1 cellular context compared by ENCODE assay signal in the genomic region with DNA sequence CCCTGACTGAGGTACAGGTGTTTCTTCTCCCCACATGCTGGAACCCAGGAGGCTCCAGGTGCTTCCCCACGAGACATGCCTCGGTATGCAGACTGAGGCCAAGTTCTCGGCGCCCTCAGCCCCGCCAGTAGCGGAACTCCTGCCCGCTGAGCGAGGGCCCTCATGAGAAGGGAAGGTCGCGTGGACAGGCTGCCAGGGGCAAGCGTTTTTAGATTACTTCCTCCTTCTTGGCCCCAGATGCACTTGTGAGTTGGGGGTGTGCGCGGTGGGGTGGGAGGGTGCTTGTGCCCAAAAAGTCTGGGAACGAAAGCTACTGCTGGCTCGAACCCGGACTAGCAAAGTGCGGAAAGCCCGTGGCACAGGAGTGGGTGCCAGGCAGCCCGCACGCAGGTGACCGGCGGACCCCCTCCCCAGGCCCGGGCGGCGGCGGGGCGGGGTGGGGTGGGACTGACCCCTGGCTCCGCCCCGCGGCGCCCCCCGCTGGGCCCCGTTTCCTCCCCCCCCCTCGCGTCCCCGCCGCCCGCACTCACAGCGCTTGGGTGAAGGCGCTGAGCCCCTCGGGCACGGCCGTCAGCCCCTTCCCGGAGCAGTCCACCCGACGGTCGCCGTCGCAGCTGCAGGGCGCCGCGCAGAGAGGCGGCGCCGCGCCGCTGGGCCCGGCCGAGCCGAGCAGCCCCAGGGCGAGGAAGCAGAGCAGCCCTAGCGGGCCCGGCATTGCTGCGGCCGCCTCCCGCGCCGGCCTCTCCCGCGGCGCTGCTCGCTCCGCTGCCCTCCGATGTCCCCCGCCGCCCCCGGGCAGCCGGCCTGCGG.
TF ChIP-seq lines count a peak whose summit lies in the region.

No MANE protein-coding gene starts in this region.

TF ChIP-seq in HepG2, 621 proteins besides CTCF, POLR2A, EP300 and RAD21 (continued from another document and continues in another):
- TF ChIP-seq, protein P1, sequence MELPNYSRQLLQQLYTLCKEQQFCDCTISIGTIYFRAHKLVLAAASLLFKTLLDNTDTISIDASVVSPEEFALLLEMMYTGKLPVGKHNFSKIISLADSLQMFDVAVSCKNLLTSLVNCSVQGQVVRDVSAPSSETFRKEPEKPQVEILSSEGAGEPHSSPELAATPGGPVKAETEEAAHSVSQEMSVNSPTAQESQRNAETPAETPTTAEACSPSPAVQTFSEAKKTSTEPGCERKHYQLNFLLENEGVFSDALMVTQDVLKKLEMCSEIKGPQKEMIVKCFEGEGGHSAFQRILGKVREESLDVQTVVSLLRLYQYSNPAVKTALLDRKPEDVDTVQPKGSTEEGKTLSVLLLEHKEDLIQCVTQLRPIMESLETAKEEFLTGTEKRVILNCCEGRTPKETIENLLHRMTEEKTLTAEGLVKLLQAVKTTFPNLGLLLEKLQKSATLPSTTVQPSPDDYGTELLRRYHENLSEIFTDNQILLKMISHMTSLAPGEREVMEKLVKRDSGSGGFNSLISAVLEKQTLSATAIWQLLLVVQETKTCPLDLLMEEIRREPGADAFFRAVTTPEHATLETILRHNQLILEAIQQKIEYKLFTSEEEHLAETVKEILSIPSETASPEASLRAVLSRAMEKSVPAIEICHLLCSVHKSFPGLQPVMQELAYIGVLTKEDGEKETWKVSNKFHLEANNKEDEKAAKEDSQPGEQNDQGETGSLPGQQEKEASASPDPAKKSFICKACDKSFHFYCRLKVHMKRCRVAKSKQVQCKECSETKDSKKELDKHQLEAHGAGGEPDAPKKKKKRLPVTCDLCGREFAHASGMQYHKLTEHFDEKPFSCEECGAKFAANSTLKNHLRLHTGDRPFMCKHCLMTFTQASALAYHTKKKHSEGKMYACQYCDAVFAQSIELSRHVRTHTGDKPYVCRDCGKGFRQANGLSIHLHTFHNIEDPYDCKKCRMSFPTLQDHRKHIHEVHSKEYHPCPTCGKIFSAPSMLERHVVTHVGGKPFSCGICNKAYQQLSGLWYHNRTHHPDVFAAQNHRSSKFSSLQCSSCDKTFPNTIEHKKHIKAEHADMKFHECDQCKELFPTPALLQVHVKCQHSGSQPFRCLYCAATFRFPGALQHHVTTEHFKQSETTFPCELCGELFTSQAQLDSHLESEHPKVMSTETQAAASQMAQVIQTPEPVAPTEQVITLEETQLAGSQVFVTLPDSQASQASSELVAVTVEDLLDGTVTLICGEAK (IDR thresholded peaks at IDR 0.05) = no peak
- TF ChIP-seq, protein P1 (CRISPR knock-in tag; IDR thresholded peaks at IDR 0.05) = no peak
- TF ChIP-seq, protein P2, sequence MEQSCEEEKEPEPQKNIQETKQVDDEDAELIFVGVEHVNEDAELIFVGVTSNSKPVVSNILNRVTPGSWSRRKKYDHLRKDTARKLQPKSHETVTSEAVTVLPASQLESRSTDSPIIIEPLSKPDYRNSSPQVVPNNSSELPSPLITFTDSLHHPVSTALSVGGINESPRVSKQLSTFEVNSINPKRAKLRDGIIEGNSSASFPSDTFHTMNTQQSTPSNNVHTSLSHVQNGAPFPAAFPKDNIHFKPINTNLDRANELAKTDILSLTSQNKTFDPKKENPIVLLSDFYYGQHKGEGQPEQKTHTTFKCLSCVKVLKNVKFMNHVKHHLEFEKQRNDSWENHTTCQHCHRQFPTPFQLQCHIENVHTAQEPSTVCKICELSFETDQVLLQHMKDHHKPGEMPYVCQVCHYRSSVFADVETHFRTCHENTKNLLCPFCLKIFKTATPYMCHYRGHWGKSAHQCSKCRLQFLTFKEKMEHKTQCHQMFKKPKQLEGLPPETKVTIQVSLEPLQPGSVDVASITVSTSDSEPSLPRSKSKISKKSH (CRISPR knock-in tag; IDR thresholded peaks at IDR 0.05; ENCODE audit: borderline replicate concordance) = no peak
- TF ChIP-seq KDM5A (IDR thresholded peaks at IDR 0.05; ENCODE audit: borderline replicate concordance, low read length) = no peak
- no peak for TF ChIP-seq NR2F6 (IDR thresholded peaks at IDR 0.05)
- TF ChIP-seq NR2F6 (CRISPR knock-in tag; IDR thresholded peaks at IDR 0.05) = no peak
- TF ChIP-seq ZNF883 (CRISPR knock-in tag; IDR thresholded peaks at IDR 0.05; ENCODE audit: not compliant biosample characterization) = no peak
- TF ChIP-seq, protein P3, sequence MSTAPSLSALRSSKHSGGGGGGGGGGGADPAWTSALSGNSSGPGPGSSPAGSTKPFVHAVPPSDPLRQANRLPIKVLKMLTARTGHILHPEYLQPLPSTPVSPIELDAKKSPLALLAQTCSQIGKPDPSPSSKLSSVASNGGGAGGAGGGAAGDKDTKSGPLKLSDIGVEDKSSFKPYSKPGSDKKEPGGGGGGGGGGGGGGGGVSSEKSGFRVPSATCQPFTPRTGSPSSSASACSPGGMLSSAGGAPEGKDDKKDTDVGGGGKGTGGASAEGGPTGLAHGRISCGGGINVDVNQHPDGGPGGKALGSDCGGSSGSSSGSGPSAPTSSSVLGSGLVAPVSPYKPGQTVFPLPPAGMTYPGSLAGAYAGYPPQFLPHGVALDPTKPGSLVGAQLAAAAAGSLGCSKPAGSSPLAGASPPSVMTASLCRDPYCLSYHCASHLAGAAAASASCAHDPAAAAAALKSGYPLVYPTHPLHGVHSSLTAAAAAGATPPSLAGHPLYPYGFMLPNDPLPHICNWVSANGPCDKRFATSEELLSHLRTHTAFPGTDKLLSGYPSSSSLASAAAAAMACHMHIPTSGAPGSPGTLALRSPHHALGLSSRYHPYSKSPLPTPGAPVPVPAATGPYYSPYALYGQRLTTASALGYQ (CRISPR knock-in tag; IDR thresholded peaks at IDR 0.05) = no peak
- TF ChIP-seq ZBTB21 (CRISPR knock-in tag; IDR thresholded peaks at IDR 0.05) = no peak
- TF ChIP-seq ZNF496 (CRISPR knock-in tag; IDR thresholded peaks at IDR 0.05; ENCODE audit: insufficient replicate concordance) = no peak
- no peak for TF ChIP-seq ZNF17 (CRISPR knock-in tag; IDR thresholded peaks at IDR 0.05)
- TF ChIP-seq ZNF724P (CRISPR knock-in tag; IDR thresholded peaks at IDR 0.05; ENCODE audit: borderline replicate concordance) = no peak
- TF ChIP-seq, protein P4, sequence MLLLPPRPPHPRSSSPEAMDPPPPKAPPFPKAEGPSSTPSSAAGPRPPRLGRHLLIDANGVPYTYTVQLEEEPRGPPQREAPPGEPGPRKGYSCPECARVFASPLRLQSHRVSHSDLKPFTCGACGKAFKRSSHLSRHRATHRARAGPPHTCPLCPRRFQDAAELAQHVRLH (CRISPR knock-in tag; IDR thresholded peaks at IDR 0.05; ENCODE audit: borderline replicate concordance, low read depth) = no peak
- peak; percentile 58; the same call in 1 of the 2 replicates for TF ChIP-seq HDAC1 (CRISPR knock-in tag; IDR thresholded peaks at IDR 0.05)
- TF ChIP-seq SMARCE1 (IDR thresholded peaks at IDR 0.05; ENCODE audit: borderline replicate concordance) = no peak
- TF ChIP-seq, protein P5, sequence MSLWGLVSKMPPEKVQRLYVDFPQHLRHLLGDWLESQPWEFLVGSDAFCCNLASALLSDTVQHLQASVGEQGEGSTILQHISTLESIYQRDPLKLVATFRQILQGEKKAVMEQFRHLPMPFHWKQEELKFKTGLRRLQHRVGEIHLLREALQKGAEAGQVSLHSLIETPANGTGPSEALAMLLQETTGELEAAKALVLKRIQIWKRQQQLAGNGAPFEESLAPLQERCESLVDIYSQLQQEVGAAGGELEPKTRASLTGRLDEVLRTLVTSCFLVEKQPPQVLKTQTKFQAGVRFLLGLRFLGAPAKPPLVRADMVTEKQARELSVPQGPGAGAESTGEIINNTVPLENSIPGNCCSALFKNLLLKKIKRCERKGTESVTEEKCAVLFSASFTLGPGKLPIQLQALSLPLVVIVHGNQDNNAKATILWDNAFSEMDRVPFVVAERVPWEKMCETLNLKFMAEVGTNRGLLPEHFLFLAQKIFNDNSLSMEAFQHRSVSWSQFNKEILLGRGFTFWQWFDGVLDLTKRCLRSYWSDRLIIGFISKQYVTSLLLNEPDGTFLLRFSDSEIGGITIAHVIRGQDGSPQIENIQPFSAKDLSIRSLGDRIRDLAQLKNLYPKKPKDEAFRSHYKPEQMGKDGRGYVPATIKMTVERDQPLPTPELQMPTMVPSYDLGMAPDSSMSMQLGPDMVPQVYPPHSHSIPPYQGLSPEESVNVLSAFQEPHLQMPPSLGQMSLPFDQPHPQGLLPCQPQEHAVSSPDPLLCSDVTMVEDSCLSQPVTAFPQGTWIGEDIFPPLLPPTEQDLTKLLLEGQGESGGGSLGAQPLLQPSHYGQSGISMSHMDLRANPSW (CRISPR knock-in tag; IDR thresholded peaks at IDR 0.05; ENCODE audit: borderline replicate concordance) = no peak
- no peak for TF ChIP-seq ZNF782 (CRISPR knock-in tag; IDR thresholded peaks at IDR 0.05; ENCODE audit: borderline replicate concordance)
- TF ChIP-seq, protein P6, sequence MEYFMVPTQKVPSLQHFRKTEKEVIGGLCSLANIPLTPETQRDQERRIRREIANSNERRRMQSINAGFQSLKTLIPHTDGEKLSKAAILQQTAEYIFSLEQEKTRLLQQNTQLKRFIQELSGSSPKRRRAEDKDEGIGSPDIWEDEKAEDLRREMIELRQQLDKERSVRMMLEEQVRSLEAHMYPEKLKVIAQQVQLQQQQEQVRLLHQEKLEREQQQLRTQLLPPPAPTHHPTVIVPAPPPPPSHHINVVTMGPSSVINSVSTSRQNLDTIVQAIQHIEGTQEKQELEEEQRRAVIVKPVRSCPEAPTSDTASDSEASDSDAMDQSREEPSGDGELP (IDR thresholded peaks at IDR 0.05; ENCODE audit: borderline replicate concordance, low read depth) = no peak
- no peak for TF ChIP-seq CAMTA2 (CRISPR knock-in tag; IDR thresholded peaks at IDR 0.05; ENCODE audit: borderline replicate concordance)
- TF ChIP-seq, protein P7, sequence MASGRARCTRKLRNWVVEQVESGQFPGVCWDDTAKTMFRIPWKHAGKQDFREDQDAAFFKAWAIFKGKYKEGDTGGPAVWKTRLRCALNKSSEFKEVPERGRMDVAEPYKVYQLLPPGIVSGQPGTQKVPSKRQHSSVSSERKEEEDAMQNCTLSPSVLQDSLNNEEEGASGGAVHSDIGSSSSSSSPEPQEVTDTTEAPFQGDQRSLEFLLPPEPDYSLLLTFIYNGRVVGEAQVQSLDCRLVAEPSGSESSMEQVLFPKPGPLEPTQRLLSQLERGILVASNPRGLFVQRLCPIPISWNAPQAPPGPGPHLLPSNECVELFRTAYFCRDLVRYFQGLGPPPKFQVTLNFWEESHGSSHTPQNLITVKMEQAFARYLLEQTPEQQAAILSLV (CRISPR knock-in tag; IDR thresholded peaks at IDR 0.05; ENCODE audit: borderline replicate concordance) = no peak
- TF ChIP-seq ZNF292 (CRISPR knock-in tag; IDR thresholded peaks at IDR 0.05; ENCODE audit: borderline replicate concordance, low read depth) = no peak
- TF ChIP-seq SNAPC2 (CRISPR knock-in tag; IDR thresholded peaks at IDR 0.05) = no peak
- TF ChIP-seq ELF3 (CRISPR knock-in tag; IDR thresholded peaks at IDR 0.05) = no peak; the same call in 1 of the 2 replicates
- TF ChIP-seq SNRNP70 (IDR thresholded peaks at IDR 0.05; ENCODE audit: low read depth, low read length) = no peak
- TF ChIP-seq, protein P8, sequence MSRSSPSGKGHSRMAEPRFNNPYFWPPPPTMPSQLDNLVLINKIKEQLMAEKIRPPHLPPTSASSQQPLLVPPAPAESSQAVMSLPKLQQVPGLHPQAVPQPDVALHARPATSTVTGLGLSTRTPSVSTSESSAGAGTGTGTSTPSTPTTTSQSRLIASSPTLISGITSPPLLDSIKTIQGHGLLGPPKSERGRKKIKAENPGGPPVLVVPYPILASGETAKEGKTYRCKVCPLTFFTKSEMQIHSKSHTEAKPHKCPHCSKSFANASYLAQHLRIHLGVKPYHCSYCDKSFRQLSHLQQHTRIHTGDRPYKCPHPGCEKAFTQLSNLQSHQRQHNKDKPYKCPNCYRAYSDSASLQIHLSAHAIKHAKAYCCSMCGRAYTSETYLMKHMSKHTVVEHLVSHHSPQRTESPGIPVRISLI (CRISPR knock-in tag; IDR thresholded peaks at IDR 0.05; ENCODE audit: borderline replicate concordance) = no peak
- TF ChIP-seq, protein P9, sequence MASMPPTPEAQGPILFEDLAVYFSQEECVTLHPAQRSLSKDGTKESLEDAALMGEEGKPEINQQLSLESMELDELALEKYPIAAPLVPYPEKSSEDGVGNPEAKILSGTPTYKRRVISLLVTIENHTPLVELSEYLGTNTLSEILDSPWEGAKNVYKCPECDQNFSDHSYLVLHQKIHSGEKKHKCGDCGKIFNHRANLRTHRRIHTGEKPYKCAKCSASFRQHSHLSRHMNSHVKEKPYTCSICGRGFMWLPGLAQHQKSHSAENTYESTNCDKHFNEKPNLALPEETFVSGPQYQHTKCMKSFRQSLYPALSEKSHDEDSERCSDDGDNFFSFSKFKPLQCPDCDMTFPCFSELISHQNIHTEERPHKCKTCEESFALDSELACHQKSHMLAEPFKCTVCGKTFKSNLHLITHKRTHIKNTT (CRISPR knock-in tag; IDR thresholded peaks at IDR 0.05) = no peak
- no peak for TF ChIP-seq SUZ12 (IDR thresholded peaks at IDR 0.05; ENCODE audit: low read depth, low read length)
- no peak for TF ChIP-seq ZNF136 (CRISPR knock-in tag; IDR thresholded peaks at IDR 0.05; ENCODE audit: low read depth)
